ENCODE assay signal across 8 cellular contexts in genomic region chr1:184974086-184974836, GRCh38. TPM values are rescaled to one million over a fixed set of nuclear protein-coding genes. Genes with fewer than 3 reads are reported as not detected.
DNase-seq lines count a peak whose midpoint lies in the region; ATAC-seq lines count a peak whose summit lies in the region.

A gene with protein sequence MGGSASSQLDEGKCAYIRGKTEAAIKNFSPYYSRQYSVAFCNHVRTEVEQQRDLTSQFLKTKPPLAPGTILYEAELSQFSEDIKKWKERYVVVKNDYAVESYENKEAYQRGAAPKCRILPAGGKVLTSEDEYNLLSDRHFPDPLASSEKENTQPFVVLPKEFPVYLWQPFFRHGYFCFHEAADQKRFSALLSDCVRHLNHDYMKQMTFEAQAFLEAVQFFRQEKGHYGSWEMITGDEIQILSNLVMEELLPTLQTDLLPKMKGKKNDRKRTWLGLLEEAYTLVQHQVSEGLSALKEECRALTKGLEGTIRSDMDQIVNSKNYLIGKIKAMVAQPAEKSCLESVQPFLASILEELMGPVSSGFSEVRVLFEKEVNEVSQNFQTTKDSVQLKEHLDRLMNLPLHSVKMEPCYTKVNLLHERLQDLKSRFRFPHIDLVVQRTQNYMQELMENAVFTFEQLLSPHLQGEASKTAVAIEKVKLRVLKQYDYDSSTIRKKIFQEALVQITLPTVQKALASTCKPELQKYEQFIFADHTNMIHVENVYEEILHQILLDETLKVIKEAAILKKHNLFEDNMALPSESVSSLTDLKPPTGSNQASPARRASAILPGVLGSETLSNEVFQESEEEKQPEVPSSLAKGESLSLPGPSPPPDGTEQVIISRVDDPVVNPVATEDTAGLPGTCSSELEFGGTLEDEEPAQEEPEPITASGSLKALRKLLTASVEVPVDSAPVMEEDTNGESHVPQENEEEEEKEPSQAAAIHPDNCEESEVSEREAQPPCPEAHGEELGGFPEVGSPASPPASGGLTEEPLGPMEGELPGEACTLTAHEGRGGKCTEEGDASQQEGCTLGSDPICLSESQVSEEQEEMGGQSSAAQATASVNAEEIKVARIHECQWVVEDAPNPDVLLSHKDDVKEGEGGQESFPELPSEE (minus strand): TSS chr1:184974508. CDS start chr1:184974356, 152 bp downstream.

- H3K9me3 Mint-ChIP-seq in activated CD4-positive, alpha-beta T cell treated with anti-CD3 and anti-CD28 coated beads for 36 hours (ENCODE audit: low read depth), result no peaks in the 10 kb centered on the region

- H3K27me3 ChIP-seq in duodenal mucosa (ENCODE audit: control insufficient read depth in 1 of 2, insufficient read depth in 2 of 2, low read length in 2 of 2), result no peaks in the 10 kb centered on the region

- no peaks in the 10 kb centered on the region for H3K9me3 ChIP-seq in duodenal mucosa (ENCODE audit: control insufficient read depth in 1 of 2, low read length in 2 of 2)

- DNase-seq in NCI-H2029 (lab: John Stamatoyannopoulos, UW), result peak; percentile 27
- no peak for DNase-seq in NCI-H2029 treated with DMSO at 0.1 percent for 48 hours (lab: John Stamatoyannopoulos, UW)
- DNase-seq in NCI-H187 treated with DMSO at 0.1 percent for 48 hours (lab: John Stamatoyannopoulos, UW), result peak; percentile 56
- DNase-seq in activated CD4-positive, alpha-beta T cell treated with anti-CD3 and anti-CD28 coated beads for 36 hours, result peak; percentile 81
- DNase-seq in lung microvascular endothelial cell (ENCODE audit: low read depth in 2 of 2), result peak; percentile 20 to 64
- peak; percentile 20 for DNase-seq in stimulated activated CD8-positive, alpha-beta memory T cell treated with anti-CD3 and anti-CD28 coated beads, Interleukin-12 subunit alpha, Interleukin-12 subunit beta, amount 100 ng/mL, for 24 hours (ENCODE audit: extremely low read depth)

- POLR2A ChIA-PET in activated CD4-positive, alpha-beta T cell treated with anti-CD3 and anti-CD28 coated beads for 36 hours (lab: Charles Lee), result interaction anchor here (0.6 to 2.0 kb wide), 6 partner anchors 21 to 221 kb away, joined by 3 to 10 read pairs (median 5); no protein-coding TSS in a partner anchor

- no peaks in the 10 kb centered on the region for H3K36me3 Mint-ChIP-seq in activated CD4-positive, alpha-beta T cell treated with anti-CD3 and anti-CD28 coated beads for 36 hours (ENCODE audit: low read depth)

- H3K36me3 ChIP-seq in duodenal mucosa (ENCODE audit: control insufficient read depth in 1 of 2, insufficient read depth in 2 of 2, low read length in 2 of 2), result no peaks in the 10 kb centered on the region

- H3K27ac Mint-ChIP-seq in activated CD4-positive, alpha-beta T cell treated with anti-CD3 and anti-CD28 coated beads for 36 hours, result peak within 1 kb of the TSS; percentile 97

- no peaks in the 10 kb centered on the region for H3K4me1 ChIP-seq in duodenal mucosa (ENCODE audit: control insufficient read depth in 1 of 2, insufficient read depth in 2 of 2, low read length in 2 of 2)

- intact Hi-C loops in activated CD4-positive, alpha-beta T cell treated with anti-CD3 and anti-CD28 coated beads for 36 hours (cut with DNase I, micrococcal nuclease), result loop anchor here (1.0 to 10.0 kb wide), 8 partner anchors 71 to 919 kb away; partner anchors contain the start of genes SWT1 (in 2 of the 2), TRMT1L (in 2 of the 2), TSEN15 (in 2 of the 2) and RNF2 (in 1 of the 2)

- H3K27ac ChIP-seq in duodenal mucosa (ENCODE audit: low read depth, low read length), result peak within 1 kb of the TSS; percentile 46

- peak within 1 kb of the TSS; percentile 86 for H3K4me3 Mint-ChIP-seq in activated CD4-positive, alpha-beta T cell treated with anti-CD3 and anti-CD28 coated beads for 36 hours

- H3K4me1 Mint-ChIP-seq in activated CD4-positive, alpha-beta T cell treated with anti-CD3 and anti-CD28 coated beads for 36 hours, result peaks cover 44% of the 10 kb centered on the region

- H3K4me3 ChIP-seq in duodenal mucosa (ENCODE audit: low read depth in 1 of 2, low read length in 2 of 2), result peak within 1 kb of the TSS; percentile 84 to 97

- peaks cover 16% of the 10 kb centered on the region for H3K27me3 Mint-ChIP-seq in activated CD4-positive, alpha-beta T cell treated with anti-CD3 and anti-CD28 coated beads for 36 hours

- ATAC-seq in HG02610 (IDR thresholded peaks at IDR 0.05; ENCODE audit: unreplicated experiment), result peak; percentile 53
- peak; percentile 68 for ATAC-seq in activated CD4-positive, alpha-beta T cell treated with anti-CD3 and anti-CD28 coated beads for 36 hours

- CTCF ChIA-PET in activated CD4-positive, alpha-beta T cell treated with anti-CD3 and anti-CD28 coated beads for 36 hours (lab: Charles Lee), result interaction anchor here (0.6 to 2.7 kb wide), 5 partner anchors 9 to 168 kb away, joined by 3 to 28 read pairs (median 4); no protein-coding TSS in a partner anchor

- peak within 1 kb of the TSS; percentile 63 to 80 for H3K9ac ChIP-seq in duodenal mucosa (ENCODE audit: low read depth in 1 of 2, low read length in 2 of 2)

RNA-seq across cellular contexts. Expression of the gene that starts here (rescaled TPM):
- total RNA-seq in activated CD4-positive, alpha-beta T cell treated with anti-CD3 and anti-CD28 coated beads for 36 hours, result 10 to 100 TPM; 18.6 to 19.7 TPM
- 0.60 and 1.7 TPM in 2 replicates for total RNA-seq in lung microvascular endothelial cell
